Comparison of ENCODE assay signal across 18 cellular contexts in the genomic region with DNA sequence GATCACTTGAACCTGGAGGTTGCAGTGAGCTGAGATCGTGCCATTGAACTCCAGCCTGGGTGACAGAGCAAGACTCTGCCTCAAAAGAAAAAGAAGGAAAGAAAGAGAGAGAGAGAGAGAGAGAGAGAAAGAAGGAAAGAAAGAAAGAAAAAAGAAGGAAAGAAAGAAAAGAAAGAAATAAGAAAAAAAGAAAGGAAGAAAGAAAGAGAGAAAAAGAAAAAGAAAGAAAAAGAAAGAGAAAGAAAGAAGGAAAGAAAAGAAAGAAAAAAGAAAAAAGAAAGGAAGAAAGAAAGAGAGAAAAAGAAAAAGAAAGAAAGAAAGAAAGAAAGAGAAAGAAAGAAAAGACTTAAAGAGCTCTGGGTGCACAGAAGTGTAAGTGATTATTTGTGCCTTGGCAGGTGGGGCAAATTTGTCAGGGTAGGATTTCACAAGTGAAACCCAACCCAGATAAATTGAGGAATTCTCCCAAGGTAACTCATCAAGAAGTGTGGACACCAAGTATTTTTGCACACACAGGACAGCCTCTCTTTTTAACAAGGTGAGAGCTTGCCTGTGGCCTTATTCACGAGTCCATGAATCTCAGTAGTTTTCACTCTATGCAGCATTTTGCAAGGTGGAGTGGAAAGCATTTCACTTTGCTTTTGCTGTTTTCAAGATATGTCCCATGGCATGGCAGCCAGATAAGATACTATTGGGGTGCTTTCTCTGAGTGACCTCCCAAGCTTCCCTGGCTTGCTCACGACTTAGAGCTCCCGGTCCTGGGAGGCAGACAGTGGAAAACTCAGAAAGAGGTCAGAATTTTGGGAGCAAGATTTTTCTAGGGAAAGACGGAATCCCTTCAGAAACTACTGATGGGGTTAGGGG. TPM values are rescaled to one million over a fixed set of nuclear protein-coding genes. Genes with fewer than 3 reads are reported as not detected.
A peak's percentile ranks its signal among the peaks of the same experiment; 100 is the strongest.
DNase-seq lines count a peak whose midpoint lies in the region; ATAC-seq, FAIRE-seq and TF ChIP-seq lines count a peak whose summit lies in the region.
"Had no signal": no experiment of that assay in that cellular context is flagged by ENCODE, and none has a peak within 500 bp of the region (broad histone marks: within the 10 kb centered on the region; RNA-seq: fewer than 3 reads in every experiment).

No MANE protein-coding gene starts in this region.

- DNase-seq in keratinocyte (ENCODE audit: low read depth, low spot score) = no peak
- no peak for DNase-seq in SHP77 (lab: John Stamatoyannopoulos, UW)
- DNase-seq in NCI-H2029 treated with DMSO at 0.1 percent for 48 hours (lab: John Stamatoyannopoulos, UW) = no peak
- DNase-seq in hepatic stellate cell (ENCODE audit: low spot score) = no peak
- DNase-seq in smooth muscle cell (lab: John Stamatoyannopoulos, UW; ENCODE audit: unreplicated experiment) = no peak
- DNase-seq: activated CD4-positive, alpha-beta T cell treated with anti-CD3 and anti-CD28 coated beads for 1 hour; aorta; left ventricle myocardium superior; NCI-H1436 treated with DMSO at 0.1 percent for 48 hours; NCI-H226 had no signal

- FAIRE-seq in keratinocyte (lab: Jason Lieb, UNC) = peak; percentile 62

- H3K36me3 ChIP-seq in ACC112 (ENCODE audit: insufficient read depth, low read length) (no peaks in the 10 kb centered on the region), OCI-LY3 (replicated peaks; ENCODE audit: low read depth, low read length) (no peaks in the 10 kb centered on the region), keratinocyte (ENCODE audit: control insufficient read depth in 2 of 2, extremely low read depth in 1 of 2, insufficient read depth in 2 of 2, low read length in 2 of 2) (no peaks in the 10 kb centered on the region), smooth muscle cell (ENCODE audit: low read depth) (no peaks in the 10 kb centered on the region)
- H3K36me3 ChIP-seq: gastroesophageal sphincter, pancreas, SJCRH30 had no signal

- no peak for TF ChIP-seq CTCF in OCI-LY3 (IDR thresholded peaks at IDR 0.05; ENCODE audit: low read depth, low read length)
- no peak for TF ChIP-seq CTCF in keratinocyte (optimal IDR thresholded peaks at IDR 0.05 in 1 of 3, IDR thresholded peaks at IDR 0.05 in 1 of 3, conservative IDR thresholded peaks at IDR 0.05 in 1 of 3; ENCODE audit: extremely low read depth in 1 of 3, insufficient read depth in 2 of 3, low read length in 3 of 3)
- TF ChIP-seq CTCF in smooth muscle cell (IDR thresholded peaks at IDR 0.05; ENCODE audit: borderline replicate concordance, insufficient read depth, poor library complexity, severe bottlenecking) = no peak

- H3K9ac ChIP-seq in OCI-LY3 (ENCODE audit: low read length) = no peak overlapping the region
- H3K9ac ChIP-seq in keratinocyte (ENCODE audit: control insufficient read depth, extremely low read depth, insufficient read depth, low read length) = no peak overlapping the region
- no peak overlapping the region for H3K9ac ChIP-seq in smooth muscle cell (ENCODE audit: low read depth)

- 0 out of 2 replicates have a peak, but pooled peaks cover 3% of the 10 kb centered on the region for H4K20me1 ChIP-seq in OCI-LY3 (ENCODE audit: insufficient read depth, low read length)
- H4K20me1 ChIP-seq in keratinocyte (ENCODE audit: control insufficient read depth, extremely low read depth, insufficient read depth, low read length) = no peaks in the 10 kb centered on the region
- no peaks in the 10 kb centered on the region for H4K20me1 ChIP-seq in smooth muscle cell (ENCODE audit: low read depth)

- H3K9me3 ChIP-seq in OCI-LY3 (ENCODE audit: insufficient read depth, low read length) = no peaks in the 10 kb centered on the region
- no peaks in the 10 kb centered on the region for H3K9me3 ChIP-seq in keratinocyte (ENCODE audit: control insufficient read depth, low read depth, low read length)
- no peaks in the 10 kb centered on the region for H3K9me3 ChIP-seq in smooth muscle cell (replicated peaks; ENCODE audit: low read depth)
- H3K9me3 ChIP-seq: gastroesophageal sphincter, pancreas, SJCRH30 had no signal

- no peaks in the 10 kb centered on the region for H3F3A ChIP-seq in smooth muscle cell (ENCODE audit: low read depth)

- H3K27me3 ChIP-seq in ACC112 (ENCODE audit: insufficient read depth, low read length) = peaks cover 10% of the 10 kb centered on the region; the same call in 1 of the 2 replicates
- H3K27me3 ChIP-seq in OCI-LY3 (ENCODE audit: low read depth, low read length) = peaks cover 37% of the 10 kb centered on the region
- no peaks in the 10 kb centered on the region for H3K27me3 ChIP-seq in keratinocyte (ENCODE audit: control insufficient read depth, extremely low read depth, insufficient read depth, low read length)
- H3K27me3 ChIP-seq in smooth muscle cell (ENCODE audit: low read depth) = no peaks in the 10 kb centered on the region
- H3K27me3 ChIP-seq: gastroesophageal sphincter, pancreas, SJCRH30 had no signal

- H3K4me3 ChIP-seq in ACC112 (ENCODE audit: low read depth, low read length) = no peak overlapping the region
- H3K4me3 ChIP-seq in OCI-LY3 (ENCODE audit: low read length) = no peak overlapping the region
- no peak overlapping the region for H3K4me3 ChIP-seq in keratinocyte (ENCODE audit: control insufficient read depth in 2 of 3, extremely low read depth in 1 of 3, insufficient read depth in 2 of 3, low read depth in 1 of 3, low read length in 3 of 3)
- H3K4me3 ChIP-seq in smooth muscle cell = no peak overlapping the region
- H3K4me3 ChIP-seq: gastroesophageal sphincter, pancreas, SJCRH30 had no signal

- no peaks in the 10 kb centered on the region for H3K79me2 ChIP-seq in ACC112 (ENCODE audit: control insufficient read depth, insufficient read depth, low read length, unreplicated experiment)
- no peaks in the 10 kb centered on the region for H3K79me2 ChIP-seq in OCI-LY3 (ENCODE audit: low read length)
- no peaks in the 10 kb centered on the region for H3K79me2 ChIP-seq in keratinocyte (ENCODE audit: control insufficient read depth, insufficient read depth, low read length)
- H3K79me2 ChIP-seq in smooth muscle cell (ENCODE audit: low read depth) = no peaks in the 10 kb centered on the region

- no peaks in the 10 kb centered on the region for H3K9me1 ChIP-seq in keratinocyte (ENCODE audit: control insufficient read depth, extremely low read depth, insufficient read depth, low read length)

- peak; percentile 6 for ATAC-seq in GM19455 (IDR thresholded peaks at IDR 0.05; ENCODE audit: unreplicated experiment)

- H2AFZ ChIP-seq in ACC112 (ENCODE audit: low read length, unreplicated experiment) (peak overlapping the region; percentile 69), OCI-LY3 (ENCODE audit: low read depth, low read length) (no peak overlapping the region), keratinocyte (ENCODE audit: control insufficient read depth, low read length) (no peak overlapping the region), smooth muscle cell (ENCODE audit: low read depth) (no peak overlapping the region)

- H3K27ac ChIP-seq in ACC112 (ENCODE audit: low read depth, low read length) (no peak overlapping the region), OCI-LY3 (ENCODE audit: low read length) (no peak overlapping the region), keratinocyte (ENCODE audit: control insufficient read depth, insufficient read depth, low read length) (no peak overlapping the region), smooth muscle cell (ENCODE audit: low read depth) (no peak overlapping the region)
- H3K27ac ChIP-seq: gastroesophageal sphincter, pancreas, SJCRH30 had no signal

- dilution Hi-C loops in keratinocyte (cut with MboI; ENCODE audit: extremely low pct_ligation_motif_present, low sequenced_read_pairs) = no loop called here

- H3K4me2 ChIP-seq in OCI-LY3 (ENCODE audit: low read length) (peak overlapping the region; percentile 75; the same call in 1 of the 2 replicates), keratinocyte (ENCODE audit: control insufficient read depth, extremely low read depth, insufficient read depth, low read depth, low read length) (no peak overlapping the region), smooth muscle cell (no peak overlapping the region)

- H3K4me1 ChIP-seq in ACC112 (ENCODE audit: control insufficient read depth, insufficient read depth, low read length, unreplicated experiment) (no peaks in the 10 kb centered on the region), OCI-LY3 (ENCODE audit: low read length) (peaks cover 12% of the 10 kb centered on the region), keratinocyte (ENCODE audit: control insufficient read depth, extremely low read depth, insufficient read depth, low read length) (no peaks in the 10 kb centered on the region), smooth muscle cell (ENCODE audit: low read depth) (no peaks in the 10 kb centered on the region)
- H3K4me1 ChIP-seq: pancreas had no signal

- WGBS in smooth muscle cell (ENCODE audit: low lambda C conversion rate) = 74% methylated on average over 5 of the region's 5 CpGs

RNA-seq across cellular contexts. Expression of a gene that starts 57.8 kb away (rescaled TPM):
- 0.05 to 0.09 TPM in 2 of 3 replicates, not detected in the other for polyA plus RNA-seq in keratinocyte
- 5.4 TPM for polyA plus RNA-seq in keratinocyte (2011; ENCODE audit: low read depth)
- polyA plus RNA-seq in keratinocyte (2011; cell fraction: cytosol; rRNA removed) = 0.11 TPM in 1 of 2 replicates, not detected in the other
- 0.25 and 0.32 TPM in 2 replicates for polyA plus RNA-seq in keratinocyte (2011; cell fraction: nucleus; rRNA removed)
- 0.17 and 0.83 TPM in 2 replicates for polyA plus RNA-seq in keratinocyte (2012; ENCODE audit: low replicate concordance)
- 0.73 to 0.96 TPM in 2 of 3 replicates, not detected in the other for polyA minus RNA-seq in keratinocyte
- polyA minus RNA-seq in keratinocyte (2011; cell fraction: cytosol; rRNA and poly(A)+ RNA removed) = not detected
- 0.54 and 0.74 TPM in 2 replicates for polyA minus RNA-seq in keratinocyte (2011; cell fraction: nucleus; rRNA and poly(A)+ RNA removed)
- 0.63 and 1.1 TPM in 2 replicates for total RNA-seq in smooth muscle cell
- polyA plus RNA-seq in smooth muscle cell = 0.69 TPM in 1 of 2 replicates, not detected in the other
- total RNA-seq: HT1080 had no signal
- polyA plus RNA-seq: aorta; CD8-positive, alpha-beta memory T cell had no signal
